Comparison of ENCODE assay signal across 21 cellular contexts in genomic region chr6:148389917-148390316, GRCh38.
"Had no signal": no experiment of that assay in that cellular context is flagged by ENCODE, and none has a peak within 500 bp of the region (broad histone marks: within the 10 kb centered on the region; RNA-seq: fewer than 3 reads in every experiment).

No MANE protein-coding gene starts in this region.

- H3K4me1 ChIP-seq: parathyroid adenoma, transverse colon had no signal

- H3K27me3 ChIP-seq: gastrocnemius medialis, right lobe of liver, transverse colon had no signal

- H3K27ac ChIP-seq: coronary artery, gastrocnemius medialis, neutrophil, parathyroid adenoma, right lobe of liver, thoracic aorta, transverse colon had no signal

- H3K4me3 Mint-ChIP-seq: naive thymus-derived CD4-positive, alpha-beta T cell; nephron; stimulated activated naive B cell treated with anti-CD40 and anti-IgM and Interleukin-4, amounts not matched to agents 10 μg/mL and 1 μg/mL and 100 μg/mL, for 72 hours; stimulated activated naive CD8-positive, alpha-beta T cell treated with anti-CD3 and anti-CD28 coated beads, Interleukin-15, Interleukin-2, amounts not matched to agents 100 ng/mL and 50 ng/mL, for 24 hours had no signal

- H3K9ac ChIP-seq: parathyroid adenoma had no signal

- DNase-seq: dermis blood vessel endothelial cell; effector memory CD4-positive, alpha-beta T cell; gastrocnemius medialis; head of caudate nucleus; left ventricle myocardium superior; mesenchymal stem cell; midbrain; naive thymus-derived CD4-positive, alpha-beta T cell; right lobe of liver; small intestine; stimulated activated CD4-positive, alpha-beta T cell treated with anti-CD3 and anti-CD28 coated beads, Interleukin-15, amount 100 ng/mL, for 24 hours; stimulated activated CD4-positive, alpha-beta T cell treated with anti-CD3 and anti-CD28 coated beads, Interleukin-2, amount 100 ng/mL, for 48 hours; stimulated activated naive B cell treated with anti-CD40 and anti-IgM and Interleukin-4, amounts not matched to agents 10 μg/mL and 1 μg/mL and 100 μg/mL, for 72 hours; transverse colon had no signal

- H3K36me3 Mint-ChIP-seq: naive thymus-derived CD4-positive, alpha-beta T cell had no signal

- H3K79me2 ChIP-seq: parathyroid adenoma had no signal

- ATAC-seq: gastrocnemius medialis; left ventricle myocardium superior; naive thymus-derived CD4-positive, alpha-beta T cell; right lobe of liver; stimulated activated naive B cell treated with anti-CD40 and anti-IgM and Interleukin-4, amounts not matched to agents 10 μg/mL and 1 μg/mL and 100 μg/mL, for 72 hours had no signal

- H3K9me3 ChIP-seq: gastrocnemius medialis, neutrophil, right lobe of liver, thoracic aorta, transverse colon had no signal

- H2AFZ ChIP-seq: parathyroid adenoma had no signal

- H3K36me3 ChIP-seq: gastrocnemius medialis, neutrophil, right lobe of liver, thoracic aorta had no signal

- H3K27ac Mint-ChIP-seq: naive thymus-derived CD4-positive, alpha-beta T cell; nephron; progenitor cell of endocrine pancreas; stimulated activated naive B cell treated with anti-CD40 and anti-IgM and Interleukin-4, amounts not matched to agents 10 μg/mL and 1 μg/mL and 100 μg/mL, for 72 hours; stimulated activated naive CD8-positive, alpha-beta T cell treated with anti-CD3 and anti-CD28 coated beads, Interleukin-15, Interleukin-2, amounts not matched to agents 100 ng/mL and 50 ng/mL, for 24 hours had no signal

- H3K9me3 Mint-ChIP-seq: naive thymus-derived CD4-positive, alpha-beta T cell; nephron; stimulated activated naive B cell treated with anti-CD40 and anti-IgM and Interleukin-4, amounts not matched to agents 10 μg/mL and 1 μg/mL and 100 μg/mL, for 72 hours; stimulated activated naive CD8-positive, alpha-beta T cell treated with anti-CD3 and anti-CD28 coated beads, Interleukin-15, Interleukin-2, amounts not matched to agents 100 ng/mL and 50 ng/mL, for 24 hours had no signal

- H3K4me3 ChIP-seq: coronary artery, gastrocnemius medialis, right lobe of liver, thoracic aorta, transverse colon had no signal

- H3K4me1 Mint-ChIP-seq: stimulated activated naive B cell treated with anti-CD40 and anti-IgM and Interleukin-4, amounts not matched to agents 10 μg/mL and 1 μg/mL and 100 μg/mL, for 72 hours had no signal

- H3K27me3 Mint-ChIP-seq: progenitor cell of endocrine pancreas had no signal
